ENCODE assay signal across 9 cellular contexts in the genomic region with DNA sequence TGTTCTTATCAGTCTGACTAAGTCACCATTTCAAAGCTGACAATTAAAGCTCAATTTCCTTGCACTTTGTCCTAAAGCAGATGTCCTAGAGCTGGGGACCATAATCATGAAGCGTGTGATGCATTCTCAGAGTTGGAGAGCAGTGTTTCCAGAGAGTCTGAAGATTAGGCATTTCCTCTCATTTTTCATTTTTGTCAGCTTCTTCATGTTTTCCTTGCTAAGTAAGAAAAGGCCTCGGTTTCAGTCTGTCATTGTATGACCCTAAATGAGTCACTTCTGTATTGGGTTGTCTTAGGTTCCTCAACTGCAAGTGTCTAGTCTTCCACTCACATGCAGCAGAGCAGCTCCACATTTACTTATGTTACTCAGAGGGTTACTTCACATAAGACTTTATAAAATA.
DNase-seq lines count a peak whose midpoint lies in the region; ATAC-seq, FAIRE-seq and TF ChIP-seq lines count a peak whose summit lies in the region.
"Had no signal": no experiment of that assay in that cellular context is flagged by ENCODE, and none has a peak within 500 bp of the region (broad histone marks: within the 10 kb centered on the region; RNA-seq: fewer than 3 reads in every experiment).

No MANE protein-coding gene starts in this region.

- H3K27ac ChIP-seq in CD8-positive, alpha-beta T cell (ENCODE audit: low read depth, low read length): no peak overlapping the region
- H3K27ac ChIP-seq in transverse colon: no peak overlapping the region

- in situ Hi-C loops in transverse colon (cut with MboI; ENCODE audit: low pct_ligation_motif_present in 1 of 4, low pct_unique_long_range_greater_than_20kb in 1 of 4, low sequenced_read_pairs in 3 of 4): no loop called here

- no peaks in the 10 kb centered on the region for H3K36me3 Mint-ChIP-seq in CD8-positive, alpha-beta T cell
- no peaks in the 10 kb centered on the region for H3K36me3 Mint-ChIP-seq in activated B cell treated with CpG ODN at 0.5 μM for 24 hours (ENCODE audit: low read depth)

- peak overlapping the region; percentile 15 for H3K27ac Mint-ChIP-seq in CD8-positive, alpha-beta T cell
- no peak overlapping the region for H3K27ac Mint-ChIP-seq in activated B cell treated with CpG ODN at 0.5 μM for 24 hours

- POLR2A ChIA-PET in CD8-positive, alpha-beta T cell (lab: Charles Lee): no interaction called here
- POLR2A ChIA-PET in activated B cell treated with CpG ODN at 0.5 μM for 24 hours (lab: Charles Lee): interaction anchor here (0.6 to 1.6 kb wide), 4 partner anchors 36 to 1175 kb away, joined by 3 to 6 read pairs (median 4); no protein-coding TSS in a partner anchor

- no peaks in the 10 kb centered on the region for H3K9me3 ChIP-seq in CD8-positive, alpha-beta T cell (ENCODE audit: low read length)
- no peaks in the 10 kb centered on the region for H3K9me3 ChIP-seq in transverse colon

- no peaks in the 10 kb centered on the region for H3K27me3 Mint-ChIP-seq in CD8-positive, alpha-beta T cell (ENCODE audit: low read depth)
- no peaks in the 10 kb centered on the region for H3K27me3 Mint-ChIP-seq in activated B cell treated with CpG ODN at 0.5 μM for 24 hours

- WGBS in transverse colon (ENCODE audit: low coverage in 1 of 2), 2 donors: 59 to 60% methylated on average over 2 of the region's 2 CpGs

- TF ChIP-seq CTCF in CD8-positive, alpha-beta T cell (IDR thresholded peaks at IDR 0.05): no peak
- no peak for TF ChIP-seq CTCF in activated B cell treated with CpG ODN at 0.5 μM for 24 hours (IDR thresholded peaks at IDR 0.05)
- TF ChIP-seq CTCF in transverse colon (IDR thresholded peaks at IDR 0.05): no peak

- CTCF ChIA-PET in CD8-positive, alpha-beta T cell (lab: Charles Lee): interaction anchor here (2.6 kb wide), 1 partner anchor 1175 kb away, joined by 15 read pairs; no protein-coding TSS in a partner anchor
- CTCF ChIA-PET in activated B cell treated with CpG ODN at 0.5 μM for 24 hours (lab: Charles Lee): interaction anchor here (1.5 kb wide), 1 partner anchor 39 kb away, joined by 4 read pairs; no protein-coding TSS in a partner anchor

- no peaks in the 10 kb centered on the region for H3K27me3 ChIP-seq in CD8-positive, alpha-beta T cell (ENCODE audit: insufficient read depth, low read length)
- H3K27me3 ChIP-seq in transverse colon: no peaks in the 10 kb centered on the region

- peaks cover 23% of the 10 kb centered on the region for H3K4me1 ChIP-seq in CD8-positive, alpha-beta T cell (ENCODE audit: insufficient read depth, low read length)
- H3K4me1 ChIP-seq in transverse colon: peaks cover 0 to 20% (median 7%) of the 10 kb centered on the region in 4 donors

- TF ChIP-seq EP300 in transverse colon (IDR thresholded peaks at IDR 0.05; ENCODE audit: low read depth): no peak

- peaks cover 34% of the 10 kb centered on the region for H3K4me1 Mint-ChIP-seq in CD8-positive, alpha-beta T cell (ENCODE audit: low read depth)
- H3K4me1 Mint-ChIP-seq in activated B cell treated with CpG ODN at 0.5 μM for 24 hours: peaks cover 33% of the 10 kb centered on the region

- TF ChIP-seq POLR2A in transverse colon (IDR thresholded peaks at IDR 0.05) (no peak), GM12892 (IDR thresholded peaks at IDR 0.05; ENCODE audit: low read depth, low read length) (no peak)

- no peak overlapping the region for H3K4me3 ChIP-seq in CD8-positive, alpha-beta T cell (ENCODE audit: low read depth, low read length)
- H3K4me3 ChIP-seq in transverse colon: no peak overlapping the region

- H3K36me3 ChIP-seq in CD8-positive, alpha-beta T cell (ENCODE audit: insufficient read depth, low read length): no peaks in the 10 kb centered on the region
- no peaks in the 10 kb centered on the region for H3K36me3 ChIP-seq in transverse colon

- no peak overlapping the region for H3K4me3 Mint-ChIP-seq in CD8-positive, alpha-beta T cell
- no peak overlapping the region for H3K4me3 Mint-ChIP-seq in activated B cell treated with CpG ODN at 0.5 μM for 24 hours

- no peak for DNase-seq in CD8-positive, alpha-beta T cell
- peak; percentile 68 for DNase-seq in HCEC 1CT
- no peak for DNase-seq in activated B cell treated with CpG ODN at 0.5 μM for 24 hours
- DNase-seq in left kidney (ENCODE audit: low read depth, low spot score): peak; percentile 34
- no peak for DNase-seq in T-helper 9 cell
- DNase-seq in NCI-H526 (lab: John Stamatoyannopoulos, UW): no peak
- no peak for DNase-seq in transverse colon
- DNase-seq in GM12892 (ENCODE audit: insufficient read length): no peak
- DNase-seq: NCI-H187 had no signal

- H3K9me3 Mint-ChIP-seq in CD8-positive, alpha-beta T cell: no peaks in the 10 kb centered on the region
- no peaks in the 10 kb centered on the region for H3K9me3 Mint-ChIP-seq in activated B cell treated with CpG ODN at 0.5 μM for 24 hours

- no peak for ATAC-seq in CD8-positive, alpha-beta T cell
- ATAC-seq in activated B cell treated with CpG ODN at 0.5 μM for 24 hours (ENCODE audit: low read depth): peak; percentile 61

- no peak for FAIRE-seq in GM12892 (lab: Jason Lieb, UNC)

- intact Hi-C loops in CD8-positive, alpha-beta T cell (cut with DNase I, micrococcal nuclease): no loop called here
- intact Hi-C loops in activated B cell treated with CpG ODN at 0.5 μM for 24 hours (cut with micrococcal nuclease): no loop called here
- intact Hi-C loops in transverse colon (cut with DNase I; ENCODE audit: low total_unique reads): no loop called here

Comparison
In these comparisons a context has a peak if more than half of its experiments do, and no peak if none do; other contexts are left out.
1. DNase-seq: peak in HCEC 1CT (single experiment) and left kidney (single experiment); none in CD8-positive, alpha-beta T cell (0 of 7), activated B cell treated with CpG ODN at 0.5 μM for 24 hours (single experiment), T-helper 9 cell (single experiment), NCI-H526 (0 of 2), transverse colon (single experiment) and GM12892 (single experiment).